Comparison of ENCODE assay signal across 8 cellular contexts in the genomic region with DNA sequence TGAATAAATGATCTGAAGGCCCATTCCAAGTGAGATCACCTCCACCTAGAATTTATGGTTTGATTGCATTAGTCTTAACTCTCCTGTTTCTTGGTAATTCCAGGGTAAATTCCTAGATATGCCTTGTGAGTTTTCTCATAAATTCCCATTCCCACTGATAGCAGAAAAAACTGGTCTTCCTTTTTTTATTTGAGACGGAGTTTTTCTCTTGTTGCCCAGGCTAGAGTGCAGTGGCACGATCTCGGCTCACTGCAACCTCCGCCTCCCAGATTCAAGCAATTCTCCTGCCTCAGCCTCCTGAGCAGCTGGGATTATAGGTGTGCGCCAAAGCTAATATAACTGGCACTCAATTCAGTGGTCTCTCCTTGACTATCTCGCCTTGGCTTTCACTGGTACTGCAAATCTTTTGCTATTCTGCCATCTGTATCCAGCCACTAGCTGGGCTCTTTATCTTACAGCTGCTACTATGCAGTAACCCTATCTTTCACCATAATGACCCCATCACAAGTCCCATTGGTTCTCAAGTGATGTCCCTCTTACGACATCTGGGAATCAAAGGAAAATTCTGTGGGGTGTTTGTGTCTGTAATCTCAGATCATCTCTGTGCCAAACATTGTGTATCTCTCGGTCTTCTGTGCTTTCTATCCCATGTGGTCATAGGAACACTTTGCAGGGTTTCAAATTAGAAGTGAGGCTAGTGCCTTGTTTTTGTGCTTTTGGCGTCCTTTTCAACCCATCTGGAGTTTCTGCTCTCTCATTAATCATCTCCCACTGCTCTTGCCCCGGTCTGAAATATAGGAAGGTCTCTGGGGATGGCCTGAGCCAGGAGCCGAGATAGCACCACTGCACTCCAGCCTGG.
DNase-seq lines count a peak whose midpoint lies in the region; ATAC-seq, FAIRE-seq and TF ChIP-seq lines count a peak whose summit lies in the region.

No MANE protein-coding gene starts in this region.

- H3K4me3 ChIP-seq in choroid plexus epithelial cell (ENCODE audit: low read depth, low read length): no peak overlapping the region

- TF ChIP-seq CTCF in choroid plexus epithelial cell (conservative IDR thresholded peaks at IDR 0.05; ENCODE audit: low read depth, low read length): no peak

- DNase-seq in NCI-H748 (lab: John Stamatoyannopoulos, UW; ENCODE audit: unreplicated experiment) (peak; percentile 38), NCI-H748 treated with DMSO at 0.1 percent for 48 hours (lab: John Stamatoyannopoulos, UW) (no peak), NCI-H510A treated with DMSO at 0.1 percent for 48 hours (lab: John Stamatoyannopoulos, UW) (peak; percentile 56), choroid plexus epithelial cell (ENCODE audit: low read depth) (peak; percentile 48), retina (peak; percentile 20), HTR-8/SVneo (ENCODE audit: insufficient read length, low spot score) (no peak)

- FAIRE-seq in HTR-8/SVneo (lab: Jason Lieb, UNC): no peak

- no peak for ATAC-seq in GM19455 (IDR thresholded peaks at IDR 0.05; ENCODE audit: unreplicated experiment)
- ATAC-seq in GM21723 (IDR thresholded peaks at IDR 0.05; ENCODE audit: unreplicated experiment): no peak

Comparison
In these comparisons a context has a peak if more than half of its experiments do, and no peak if none do; other contexts are left out.
1. DNase-seq: peak in NCI-H748 (single experiment), NCI-H510A treated with DMSO at 0.1 percent for 48 hours (single experiment), choroid plexus epithelial cell (single experiment) and retina (single experiment); none in NCI-H748 treated with DMSO at 0.1 percent for 48 hours (single experiment) and HTR-8/SVneo (single experiment).